Comparison of ENCODE assay signal across 19 cellular contexts in the genomic region with DNA sequence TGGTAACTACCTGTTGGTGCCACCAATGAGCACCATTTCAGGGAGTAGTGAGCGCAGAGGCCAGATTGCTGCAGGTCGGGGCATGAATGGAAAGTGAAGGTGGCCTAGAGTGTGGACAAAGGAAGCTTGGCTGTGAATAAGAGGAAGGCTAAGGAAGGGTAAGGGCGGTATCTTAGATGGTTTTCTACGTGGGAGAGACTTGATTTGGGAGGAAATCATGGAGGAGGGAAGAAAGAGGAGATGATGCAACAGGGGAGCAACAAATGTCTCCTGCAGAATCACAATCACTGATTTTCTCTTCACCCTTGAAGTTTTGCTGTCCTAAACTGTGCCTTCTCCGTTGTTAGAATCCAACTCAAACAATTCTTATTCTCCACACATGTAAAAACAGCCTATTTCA. TPM values are rescaled to one million over a fixed set of nuclear protein-coding genes. Genes with fewer than 3 reads are reported as not detected.
A peak's percentile ranks its signal among the peaks of the same experiment; 100 is the strongest.
DNase-seq lines count a peak whose midpoint lies in the region; ATAC-seq and TF ChIP-seq lines count a peak whose summit lies in the region.
"Had no signal": no experiment of that assay in that cellular context is flagged by ENCODE, and none has a peak within 500 bp of the region (broad histone marks: within the 10 kb centered on the region; RNA-seq: fewer than 3 reads in every experiment).

No MANE protein-coding gene starts in this region.

- no peak overlapping the region for H3K4me3 ChIP-seq in HEK293 (ENCODE audit: low read depth, low read length)
- H3K4me3 ChIP-seq in esophagus muscularis mucosa = no peak overlapping the region
- H3K4me3 ChIP-seq: BLaER1, GM23248, HAP-1 had no signal

- POLR2A ChIA-PET in activated naive CD8-positive, alpha-beta T cell treated with anti-CD3 and anti-CD28 coated beads, Interleukin-2, amount 10 ng/mL, durations not matched to agents 7 days and 5 days (lab: Charles Lee) = no interaction called here
- POLR2A ChIA-PET in HEK293 (lab: Yijun Ruan, JAX) = no interaction called here

- no peaks in the 10 kb centered on the region for H3K4me1 ChIP-seq in HEK293 (ENCODE audit: control insufficient read depth, insufficient read depth, low read length)
- no peaks in the 10 kb centered on the region for H3K4me1 ChIP-seq in esophagus muscularis mucosa
- H3K4me1 ChIP-seq: BLaER1, Caco-2, HAP-1 had no signal

- H3K27ac ChIP-seq in HEK293 (ENCODE audit: extremely low read depth, low read depth, low read length) (no peak overlapping the region), esophagus muscularis mucosa (replicated peaks in 1 of 4) (no peak overlapping the region)
- H3K27ac ChIP-seq: BLaER1, C4-2B, GM23248 had no signal

- no peak for TF ChIP-seq POLR2A in esophagus muscularis mucosa (IDR thresholded peaks at IDR 0.05; ENCODE audit: low read depth)

- TF ChIP-seq CTCF in HEK293 (tag by site-specific recombination; IDR thresholded peaks at IDR 0.05) (no peak), esophagus muscularis mucosa (IDR thresholded peaks at IDR 0.05) (no peak)

- no peaks in the 10 kb centered on the region for H3K9me3 ChIP-seq in HEK293 (ENCODE audit: control insufficient read depth, insufficient read depth, low read depth, low read length)
- H3K9me3 ChIP-seq in esophagus muscularis mucosa = peaks cover 0 to 27% (median 24%) of the 10 kb centered on the region in 4 donors
- H3K9me3 ChIP-seq: HAP-1 had no signal

- H3K36me3 Mint-ChIP-seq in activated naive CD8-positive, alpha-beta T cell treated with anti-CD3 and anti-CD28 coated beads, Interleukin-2, amount 10 ng/mL, durations not matched to agents 7 days and 5 days = peaks cover 20% of the 10 kb centered on the region
- peaks cover 29% of the 10 kb centered on the region for H3K36me3 Mint-ChIP-seq in activated naive CD8-positive, alpha-beta T cell treated with anti-CD3 and anti-CD28 coated beads for 36 hours

- H3K9me3 Mint-ChIP-seq in activated naive CD8-positive, alpha-beta T cell treated with anti-CD3 and anti-CD28 coated beads, Interleukin-2, amount 10 ng/mL, durations not matched to agents 7 days and 5 days = peaks cover 23% of the 10 kb centered on the region
- peaks cover 33% of the 10 kb centered on the region for H3K9me3 Mint-ChIP-seq in activated naive CD8-positive, alpha-beta T cell treated with anti-CD3 and anti-CD28 coated beads for 36 hours

- intact Hi-C loops in esophagus muscularis mucosa (cut with DNase I) (no loop called here), left colon (cut with DNase I, micrococcal nuclease) (no loop called here)

- CTCF ChIA-PET in HEK293 (lab: Yijun Ruan, JAX) = interaction anchor here (0.7 to 1.2 kb wide), 2 partner anchors 10 to 109 kb away, joined by 3 to 5 read pairs; no protein-coding TSS in a partner anchor

- no peaks in the 10 kb centered on the region for H3K4me1 Mint-ChIP-seq in activated naive CD8-positive, alpha-beta T cell treated with anti-CD3 and anti-CD28 coated beads, Interleukin-2, amount 10 ng/mL, durations not matched to agents 7 days and 5 days
- peaks cover 4% of the 10 kb centered on the region for H3K4me1 Mint-ChIP-seq in activated naive CD8-positive, alpha-beta T cell treated with anti-CD3 and anti-CD28 coated beads for 36 hours
- H3K4me1 Mint-ChIP-seq: B cell; CD4-positive, CD25-positive, alpha-beta regulatory T cell had no signal

- peaks cover 15% of the 10 kb centered on the region for H3K27me3 Mint-ChIP-seq in activated naive CD8-positive, alpha-beta T cell treated with anti-CD3 and anti-CD28 coated beads, Interleukin-2, amount 10 ng/mL, durations not matched to agents 7 days and 5 days
- H3K27me3 Mint-ChIP-seq in activated naive CD8-positive, alpha-beta T cell treated with anti-CD3 and anti-CD28 coated beads for 36 hours = peaks cover 9% of the 10 kb centered on the region

- no peaks in the 10 kb centered on the region for H3K27me3 ChIP-seq in esophagus muscularis mucosa
- H3K27me3 ChIP-seq: BLaER1 had no signal

- TF ChIP-seq EP300 in esophagus muscularis mucosa (IDR thresholded peaks at IDR 0.05) = no peak

- H3K36me3 ChIP-seq in HEK293 (ENCODE audit: control insufficient read depth in 2 of 2, insufficient read depth in 1 of 2, low read length in 2 of 2) = no peaks in the 10 kb centered on the region
- no peaks in the 10 kb centered on the region for H3K36me3 ChIP-seq in esophagus muscularis mucosa
- H3K36me3 ChIP-seq: BLaER1, HAP-1 had no signal

- no peak for ATAC-seq in activated naive CD8-positive, alpha-beta T cell treated with anti-CD3 and anti-CD28 coated beads, Interleukin-2, amount 10 ng/mL, durations not matched to agents 7 days and 5 days (ENCODE audit: low read depth)
- no peak for ATAC-seq in left colon
- ATAC-seq: CD8-positive, alpha-beta T cell had no signal

- H3K4me3 Mint-ChIP-seq in activated naive CD8-positive, alpha-beta T cell treated with anti-CD3 and anti-CD28 coated beads, Interleukin-2, amount 10 ng/mL, durations not matched to agents 7 days and 5 days = no peak overlapping the region
- no peak overlapping the region for H3K4me3 Mint-ChIP-seq in activated naive CD8-positive, alpha-beta T cell treated with anti-CD3 and anti-CD28 coated beads for 36 hours
- H3K4me3 Mint-ChIP-seq: B cell; CD4-positive, CD25-positive, alpha-beta regulatory T cell; CD8-positive, alpha-beta T cell had no signal

- WGBS in esophagus muscularis mucosa = 85% methylated on average over 5 of the region's 5 CpGs

- DNase-seq in activated naive CD8-positive, alpha-beta T cell treated with anti-CD3 and anti-CD28 coated beads, Interleukin-2, amount 10 ng/mL, durations not matched to agents 7 days and 5 days = no peak
- DNase-seq in activated naive CD8-positive, alpha-beta T cell treated with anti-CD3 and anti-CD28 coated beads for 36 hours = no peak
- DNase-seq in SW480 (ENCODE audit: low spot score) (peak; percentile 12), esophagus muscularis mucosa (ENCODE audit: extremely low spot score) (peak; percentile 17), left colon (no peak)
- no peak for DNase-seq in activated CD4-positive, CD25-positive, alpha-beta regulatory T cell (lab: John Stamatoyannopoulos, UW)
- DNase-seq: Caco-2; CD4-positive, CD25-positive, alpha-beta regulatory T cell; CD8-positive, alpha-beta T cell; DMS153; DND-41; GM23248 had no signal

- H3K27ac Mint-ChIP-seq in activated naive CD8-positive, alpha-beta T cell treated with anti-CD3 and anti-CD28 coated beads, Interleukin-2, amount 10 ng/mL, durations not matched to agents 7 days and 5 days = peak overlapping the region; percentile 23
- H3K27ac Mint-ChIP-seq in activated naive CD8-positive, alpha-beta T cell treated with anti-CD3 and anti-CD28 coated beads for 36 hours = no peak overlapping the region
- H3K27ac Mint-ChIP-seq: B cell; CD4-positive, CD25-positive, alpha-beta regulatory T cell; CD8-positive, alpha-beta T cell had no signal

TF ChIP-seq in HEK293, 187 proteins besides CTCF, POLR2A, EP300 and RAD21:
- TF ChIP-seq ZSCAN30 (tag by site-specific recombination; IDR thresholded peaks at IDR 0.05) (no peak), SCRT2 (tag by site-specific recombination; IDR thresholded peaks at IDR 0.05) (0 out of 2 replicates have a peak, but pooled peaks have one; percentile 24)

RNA-seq across cellular contexts. Expression of a gene that starts 21.8 kb away (rescaled TPM):
- 1 to 10 TPM in 1 of 2 experiments, under 1 TPM in 1; 0.57 to 1.7 TPM for total RNA-seq in activated naive CD8-positive, alpha-beta T cell treated with anti-CD3 and anti-CD28 coated beads, Interleukin-2, amount 10 ng/mL, durations not matched to agents 7 days and 5 days
- total RNA-seq in activated naive CD8-positive, alpha-beta T cell treated with anti-CD3 and anti-CD28 coated beads for 36 hours = not detected
- under 1 TPM in 1 of 4 donors, not detected in 3; 0.40 TPM for total RNA-seq in esophagus muscularis mucosa
- under 1 TPM in 1 of 2 donors, not detected in 1; 0.39 TPM for total RNA-seq in left colon
- total RNA-seq: A172; A673; B cell; Caco-2; CD4-positive, CD25-positive, alpha-beta regulatory T cell; GM23248 had no signal

RNA-seq across cellular contexts. Expression of a gene that starts 40.5 kb away (rescaled TPM):
- 1 to 10 TPM in 1 of 2 experiments, under 1 TPM in 1; 0.69 to 1.0 TPM for total RNA-seq in activated naive CD8-positive, alpha-beta T cell treated with anti-CD3 and anti-CD28 coated beads, Interleukin-2, amount 10 ng/mL, durations not matched to agents 7 days and 5 days
- total RNA-seq in activated naive CD8-positive, alpha-beta T cell treated with anti-CD3 and anti-CD28 coated beads for 36 hours = under 1 TPM; 0.16 to 0.54 TPM
- 10 to 100 TPM; 35.6 to 59.2 (median 45.8) TPM for total RNA-seq in esophagus muscularis mucosa
- 1 to 10 TPM; 3.9 to 6.3 TPM for total RNA-seq in left colon
- total RNA-seq: CD4-positive, CD25-positive, alpha-beta regulatory T cell; CD8-positive, alpha-beta T cell had no signal

Comparison
In these comparisons a context has a peak if more than half of its experiments do, and no peak if none do; other contexts are left out.
1. DNase-seq: peak in SW480 (single experiment) and esophagus muscularis mucosa (single experiment); none in activated naive CD8-positive, alpha-beta T cell treated with anti-CD3 and anti-CD28 coated beads, Interleukin-2, amount 10 ng/mL, durations not matched to agents 7 days and 5 days (single experiment), activated naive CD8-positive, alpha-beta T cell treated with anti-CD3 and anti-CD28 coated beads for 36 hours (single experiment), activated CD4-positive, CD25-positive, alpha-beta regulatory T cell (0 of 4) and left colon (0 of 2).
2. RNA of a gene that starts 40.5 kb away (total RNA-seq): 35.6 to 59.2 TPM in esophagus muscularis mucosa; 3.9 to 6.3 TPM in left colon, 0.69 to 1.0 TPM in activated naive CD8-positive, alpha-beta T cell treated with anti-CD3 and anti-CD28 coated beads, Interleukin-2, amount 10 ng/mL, durations not matched to agents 7 days and 5 days and 0.16 to 0.54 TPM in activated naive CD8-positive, alpha-beta T cell treated with anti-CD3 and anti-CD28 coated beads for 36 hours; every median in the first group is over 4 times any median in the second.